ENCODE assay signal across 9 cellular contexts in genomic region chr6:123655520-123656306, GRCh38. TPM values are rescaled to one million over a fixed set of nuclear protein-coding genes. Genes with fewer than 3 reads are reported as not detected.
DNase-seq lines count a peak whose midpoint lies in the region; ATAC-seq, FAIRE-seq and TF ChIP-seq lines count a peak whose summit lies in the region.
"Had no signal": no experiment of that assay in that cellular context is flagged by ENCODE, and none has a peak within 500 bp of the region (broad histone marks: within the 10 kb centered on the region; RNA-seq: fewer than 3 reads in every experiment).

No MANE protein-coding gene starts in this region.

- no peaks in the 10 kb centered on the region for H3K27me3 ChIP-seq in neuronal stem cell (ENCODE audit: control insufficient read depth in 3 of 3, insufficient read depth in 3 of 3, low read depth in 1 of 3, low read length in 3 of 3)

- POLR2A ChIA-PET in HEK293T (lab: Yijun Ruan, JAX) = no interaction called here

- DNase-seq in T-helper 1 cell = no peak
- peak; percentile 31 for DNase-seq in SK-MEL-5 (ENCODE audit: low read depth, low spot score)
- DNase-seq in neuronal stem cell (ENCODE audit: low spot score) = no peak
- no peak for DNase-seq in HEK293T (ENCODE audit: extremely low spot score)
- DNase-seq in RCC 7860 (ENCODE audit: low spot score) = no peak
- no peak for DNase-seq in NCI-H1105 (lab: John Stamatoyannopoulos, UW)

- no peaks in the 10 kb centered on the region for H3K36me3 ChIP-seq in neuronal stem cell (replicated peaks in 1 of 2; ENCODE audit: control insufficient read depth in 2 of 2, insufficient read depth in 2 of 2, low read length in 2 of 2)

- no peak overlapping the region for H3K4me3 ChIP-seq in neuronal stem cell (ENCODE audit: low read length in 2 of 2)

- H3K18ac ChIP-seq in neuronal stem cell (ENCODE audit: low read length) = no peak overlapping the region

- no peak overlapping the region for H3K27ac ChIP-seq in neuronal stem cell (replicated peaks; ENCODE audit: low read length)

- H2BK12ac ChIP-seq in neuronal stem cell (ENCODE audit: low read length) = no peak overlapping the region

- peak overlapping the region; percentile 46 for H3K27ac Mint-ChIP-seq in T-helper 1 cell treated with Interleukin-12 subunit alpha and Interleukin-12 subunit beta and Interleukin-4 antibody, amounts not matched to agents 30 μg/mL and 1 μg/mL, for 36 hours

- no peak overlapping the region for H3K4ac ChIP-seq in neuronal stem cell (ENCODE audit: low read length)

- no peak for FAIRE-seq in RCC 7860 (lab: Jason Lieb, UNC)

- no peaks in the 10 kb centered on the region for H3K27me3 Mint-ChIP-seq in T-helper 1 cell treated with Interleukin-12 subunit alpha and Interleukin-12 subunit beta and Interleukin-4 antibody, amounts not matched to agents 30 μg/mL and 1 μg/mL, for 36 hours (ENCODE audit: low read depth)

- no peak overlapping the region for H2BK120ac ChIP-seq in neuronal stem cell (ENCODE audit: low read depth, low read length)

- H3K36me3 Mint-ChIP-seq in T-helper 1 cell treated with Interleukin-12 subunit alpha and Interleukin-12 subunit beta and Interleukin-4 antibody, amounts not matched to agents 30 μg/mL and 1 μg/mL, for 36 hours (ENCODE audit: low read depth) = no peaks in the 10 kb centered on the region

- no peaks in the 10 kb centered on the region for H3K4me1 ChIP-seq in neuronal stem cell (ENCODE audit: control insufficient read depth in 2 of 2, insufficient read depth in 1 of 2, low read depth in 1 of 2, low read length in 2 of 2)

- H3K9me3 Mint-ChIP-seq in T-helper 1 cell treated with Interleukin-12 subunit alpha and Interleukin-12 subunit beta and Interleukin-4 antibody, amounts not matched to agents 30 μg/mL and 1 μg/mL, for 36 hours = no peaks in the 10 kb centered on the region

- H3K9me3 ChIP-seq in neuronal stem cell (replicated peaks in 1 of 2; ENCODE audit: control insufficient read depth in 2 of 2, insufficient read depth in 1 of 2, low read depth in 1 of 2, low read length in 2 of 2) = peaks cover 0 to 2% of the 10 kb centered on the region in 2 donors

- H3K14ac ChIP-seq in neuronal stem cell (ENCODE audit: low read length) = no peak overlapping the region

- H3K4me1 Mint-ChIP-seq in T-helper 1 cell treated with Interleukin-12 subunit alpha and Interleukin-12 subunit beta and Interleukin-4 antibody, amounts not matched to agents 30 μg/mL and 1 μg/mL, for 36 hours (ENCODE audit: low read depth) = no peaks in the 10 kb centered on the region

- no peak overlapping the region for H3K23ac ChIP-seq in neuronal stem cell (ENCODE audit: low read depth, low read length, poor library complexity)

- no peak overlapping the region for H2AK5ac ChIP-seq in neuronal stem cell (ENCODE audit: low read depth, low read length)

- ATAC-seq in HG02970 (IDR thresholded peaks at IDR 0.05; ENCODE audit: low FRiP score, unreplicated experiment) = peak; percentile 74

- CTCF ChIA-PET in HEK293T (lab: Yijun Ruan, JAX) = no interaction called here

- H4K8ac ChIP-seq in neuronal stem cell (ENCODE audit: low read depth, low read length) = no peak overlapping the region

- peak overlapping the region; percentile 80 for H2AFZ ChIP-seq in neuronal stem cell (ENCODE audit: low read length)

- WGBS in neuronal stem cell (ENCODE audit: extremely low coverage in 2 of 2, insufficient read length in 2 of 2, insufficient replicate concordance in 1 of 2), 2 donors = no CpG with 5 or more reads among the region's 3 CpGs

- H3K9ac ChIP-seq in neuronal stem cell (ENCODE audit: low read depth, low read length, poor library complexity) = no peak overlapping the region

- in situ Hi-C loops in SK-MEL-5 (cut with HindIII; ENCODE audit: low pct_unique_long_range_greater_than_20kb, low sequenced_read_pairs) = no loop called here

- H4K91ac ChIP-seq in neuronal stem cell (ENCODE audit: low read depth, low read length, poor library complexity) = no peak overlapping the region

- H2BK15ac ChIP-seq in neuronal stem cell (ENCODE audit: low read length) = no peak overlapping the region

- H3K4me2 ChIP-seq in neuronal stem cell (ENCODE audit: insufficient read depth, low read length, poor library complexity, severe bottlenecking) = no peak overlapping the region

- no peak overlapping the region for H2BK5ac ChIP-seq in neuronal stem cell (ENCODE audit: low read length)

- no peaks in the 10 kb centered on the region for H3K79me1 ChIP-seq in neuronal stem cell (ENCODE audit: low read depth, low read length)

- H3K4me3 Mint-ChIP-seq in T-helper 1 cell treated with Interleukin-12 subunit alpha and Interleukin-12 subunit beta and Interleukin-4 antibody, amounts not matched to agents 30 μg/mL and 1 μg/mL, for 36 hours = peak overlapping the region; percentile 47

TF ChIP-seq in HEK293T, 16 proteins besides CTCF, POLR2A, EP300 and RAD21:
- TF ChIP-seq BHLHE40 (IDR thresholded peaks at IDR 0.05; ENCODE audit: borderline replicate concordance) (no peak), CTBP1 (IDR thresholded peaks at IDR 0.05; ENCODE audit: borderline replicate concordance) (no peak), HDGF (IDR thresholded peaks at IDR 0.05; ENCODE audit: borderline replicate concordance) (no peak), TARDBP (IDR thresholded peaks at IDR 0.05) (no peak), SUZ12 (IDR thresholded peaks at IDR 0.05) (no peak), FOXK2 (IDR thresholded peaks at IDR 0.05) (no peak), SP1 (IDR thresholded peaks at IDR 0.05) (no peak), NFRKB (IDR thresholded peaks at IDR 0.05) (no peak), FOXM1 (IDR thresholded peaks at IDR 0.05; ENCODE audit: borderline replicate concordance) (no peak), ZNF384 (IDR thresholded peaks at IDR 0.05) (no peak), FOXA1 (IDR thresholded peaks at IDR 0.05) (no peak), L3MBTL2 (conservative IDR thresholded peaks at IDR 0.05) (no peak), LEF1 (IDR thresholded peaks at IDR 0.05; ENCODE audit: borderline replicate concordance) (no peak), ELF4 (IDR thresholded peaks at IDR 0.05) (no peak), ARNT (IDR thresholded peaks at IDR 0.05) (no peak)
- TF ChIP-seq, protein P1, sequence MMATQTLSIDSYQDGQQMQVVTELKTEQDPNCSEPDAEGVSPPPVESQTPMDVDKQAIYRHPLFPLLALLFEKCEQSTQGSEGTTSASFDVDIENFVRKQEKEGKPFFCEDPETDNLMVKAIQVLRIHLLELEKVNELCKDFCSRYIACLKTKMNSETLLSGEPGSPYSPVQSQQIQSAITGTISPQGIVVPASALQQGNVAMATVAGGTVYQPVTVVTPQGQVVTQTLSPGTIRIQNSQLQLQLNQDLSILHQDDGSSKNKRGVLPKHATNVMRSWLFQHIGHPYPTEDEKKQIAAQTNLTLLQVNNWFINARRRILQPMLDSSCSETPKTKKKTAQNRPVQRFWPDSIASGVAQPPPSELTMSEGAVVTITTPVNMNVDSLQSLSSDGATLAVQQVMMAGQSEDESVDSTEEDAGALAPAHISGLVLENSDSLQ (IDR thresholded peaks at IDR 0.05) = no peak

RNA-seq across cellular contexts. Expression of gene TRDN, which starts 19.0 kb away (rescaled TPM):
- not detected in 2 replicates for total RNA-seq in SK-MEL-5 (2014; rRNA removed; shearing (Covaris generic))
- not detected in 2 replicates for polyA plus RNA-seq in SK-MEL-5 (2015; cell fraction: cytosol; rRNA removed)
- not detected in 2 replicates for polyA plus RNA-seq in SK-MEL-5 (2015; cell fraction: nucleus; rRNA removed)
- polyA plus RNA-seq in neuronal stem cell (2013, experiment 1 of 2) = 0.01 TPM
- 0.01 TPM for polyA plus RNA-seq in neuronal stem cell (2013, experiment 2 of 2)
- polyA plus RNA-seq: BJ had no signal
